1 cellular context compared by ENCODE assay signal in genomic region chr6:36820700-36821580, GRCh38.
TF ChIP-seq lines count a peak whose summit lies in the region.

No MANE protein-coding gene starts in this region.

TF ChIP-seq in K562, 482 proteins besides CTCF, POLR2A, EP300 and RAD21 (continued from another document):
- TF ChIP-seq HMGXB4 (CRISPR knock-in tag; IDR thresholded peaks at IDR 0.05) (no peak), HNRNPLL (IDR thresholded peaks at IDR 0.05; ENCODE audit: low read depth, low read length, poor library complexity, severe bottlenecking) (no peak), ATF2 (CRISPR knock-in tag; IDR thresholded peaks at IDR 0.05) (no peak), BCOR (IDR thresholded peaks at IDR 0.05) (peak; percentile 24; the same call in 1 of the 2 replicates), EWSR1 (IDR thresholded peaks at IDR 0.05; ENCODE audit: borderline replicate concordance, low read depth, partially characterized antibody) (no peak), HCFC1 (IDR thresholded peaks at IDR 0.05; ENCODE audit: low read depth, low read length) (no peak), NR2F6 (CRISPR knock-in tag; IDR thresholded peaks at IDR 0.05) (no peak), CREB3L1 (IDR thresholded peaks at IDR 0.05; ENCODE audit: borderline replicate concordance, low read depth) (no peak), ADNP (tag; IDR thresholded peaks at IDR 0.05) (peak; percentile 74; the same call in 1 of the 2 replicates), ZNF75A (CRISPR knock-in tag; IDR thresholded peaks at IDR 0.05) (0 out of 2 replicates have a peak, but pooled peaks have one; percentile 5), MTA3 (IDR thresholded peaks at IDR 0.05; ENCODE audit: borderline replicate concordance) (peak; percentile 53; the same call in 1 of the 2 replicates), ZNF561 (CRISPR knock-in tag; conservative IDR thresholded peaks at IDR 0.05) (no peak), ARID2 (IDR thresholded peaks at IDR 0.05) (no peak), CREB3 (tag; conservative IDR thresholded peaks at IDR 0.05; ENCODE audit: low read depth) (peak; percentile 85), PYGO2 (tag; IDR thresholded peaks at IDR 0.05) (peak; percentile 23; the same call in 1 of the 2 replicates), FIP1L1 (IDR thresholded peaks at IDR 0.05; ENCODE audit: low read depth, low read length, poor library complexity, severe bottlenecking) (no peak), GTF2B (IDR thresholded peaks at IDR 0.05; ENCODE audit: extremely low read depth, insufficient read length) (no peak), NR2C2 (CRISPR knock-in tag; IDR thresholded peaks at IDR 0.05) (no peak), NR2C2 (tag; IDR thresholded peaks at IDR 0.05) (peak; percentile 78; the same call in 1 of the 2 replicates), ZNF239 (CRISPR knock-in tag; IDR thresholded peaks at IDR 0.05) (no peak), RUNX1 (IDR thresholded peaks at IDR 0.05; ENCODE audit: low read depth) (no peak), CXXC5 (CRISPR knock-in tag; IDR thresholded peaks at IDR 0.05) (peak; percentile 48), ZBTB40 (IDR thresholded peaks at IDR 0.05) (peak; percentile 47; the same call in 1 of the 2 replicates), ZBTB40 (CRISPR knock-in tag; IDR thresholded peaks at IDR 0.05) (no peak), ZNF785 (CRISPR knock-in tag; IDR thresholded peaks at IDR 0.05) (no peak), PCBP2 (IDR thresholded peaks at IDR 0.05; ENCODE audit: low read depth, low read length, poor library complexity, severe bottlenecking) (no peak), SPI1 (IDR thresholded peaks at IDR 0.05; ENCODE audit: borderline replicate concordance, low read depth, low read length) (peak; percentile 56; the same call in 1 of the 2 replicates), TAL1 (IDR thresholded peaks at IDR 0.05) (peak; percentile 18; the same call in 1 of the 2 replicates), ZNF644 (tag; IDR thresholded peaks at IDR 0.05; ENCODE audit: low read depth) (peak; percentile 29; the same call in 1 of the 2 replicates), THRB (CRISPR knock-in tag; conservative IDR thresholded peaks at IDR 0.05) (no peak), ZFPM2 (CRISPR knock-in tag; IDR thresholded peaks at IDR 0.05) (no peak), SRF (CRISPR knock-in tag; IDR thresholded peaks at IDR 0.05) (no peak)
